ENCODE assay signal across 8 cellular contexts in the genomic region with DNA sequence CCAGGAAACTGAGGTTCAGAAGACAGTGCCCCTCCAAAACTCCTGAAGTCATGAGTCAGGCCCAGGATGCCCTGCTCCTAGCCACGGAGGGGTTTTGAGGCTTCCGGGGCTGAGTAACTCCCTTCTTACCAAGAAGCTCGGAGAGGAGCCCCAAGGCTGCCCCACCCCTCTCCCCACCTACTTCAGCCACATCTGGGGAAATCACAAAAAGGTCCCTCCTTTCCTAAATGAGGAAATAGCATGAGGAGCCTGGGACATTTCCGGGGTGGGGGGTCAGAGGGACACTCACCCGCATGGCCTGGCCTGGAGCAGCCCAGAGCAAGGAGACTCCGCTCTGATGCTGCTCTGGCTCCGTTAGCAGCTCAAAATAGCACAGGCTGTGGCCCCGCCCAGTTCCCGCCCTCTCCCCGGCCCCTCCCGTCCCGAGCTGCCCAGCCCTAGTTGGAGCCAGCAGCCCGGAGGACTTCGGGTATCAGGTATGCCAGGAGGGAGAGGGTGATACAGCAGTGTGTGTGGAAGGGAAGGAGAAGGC. TPM values are rescaled to one million over a fixed set of nuclear protein-coding genes. Genes with fewer than 3 reads are reported as not detected.
DNase-seq lines count a peak whose midpoint lies in the region; ATAC-seq and TF ChIP-seq lines count a peak whose summit lies in the region.

No MANE protein-coding gene starts in this region.

- intact Hi-C loops in adrenal gland (cut with DNase I): loop anchor here in 1 of 2 donors (5.0 to 10.0 kb wide), 2 partner anchors 37 to 145 kb away; no protein-coding TSS in a partner anchor

- no peaks in the 10 kb centered on the region for H3K27me3 Mint-ChIP-seq in T-helper 17 cell

- peak; percentile 9 for DNase-seq in NCI-H2107 treated with DMSO at 0.1 percent for 48 hours (lab: John Stamatoyannopoulos, UW; ENCODE audit: unreplicated experiment)
- DNase-seq in NCI-H2107 (lab: John Stamatoyannopoulos, UW): no peak
- peak; percentile 38 to 75 (median 62) for DNase-seq in T-helper 17 cell
- peak; percentile 86 to 94 (median 90) for DNase-seq in adrenal gland
- peak; percentile 83 for DNase-seq in hepatic stellate cell (ENCODE audit: low spot score)
- no peak for DNase-seq in SW 1271 (lab: John Stamatoyannopoulos, UW)

- ATAC-seq in T-helper 17 cell: peak; percentile 71

- peak overlapping the region; percentile 96 for H3K4me3 Mint-ChIP-seq in T-helper 17 cell

- peak overlapping the region; percentile 98 for H3K27ac Mint-ChIP-seq in T-helper 17 cell

- no peak overlapping the region for H3K27ac ChIP-seq in HUES64 (ENCODE audit: low read depth, low read length)
- H3K27ac ChIP-seq in adrenal gland: peak overlapping the region; percentile 3 to 85 (median 68)
- H3K27ac ChIP-seq in skeletal muscle tissue (ENCODE audit: low read depth, low read length): peak overlapping the region; percentile 99

- no peak for TF ChIP-seq CTCF in adrenal gland (IDR thresholded peaks at IDR 0.05)

- H3K4me1 Mint-ChIP-seq in T-helper 17 cell: peaks cover 57% of the 10 kb centered on the region

- H3K36me3 ChIP-seq in HUES64 (ENCODE audit: insufficient read depth, low read length) (no peaks in the 10 kb centered on the region), adrenal gland (replicated peaks in 1 of 2) (no peaks in the 10 kb centered on the region), skeletal muscle tissue (ENCODE audit: control insufficient read depth in 3 of 3, insufficient read depth in 3 of 3, low read length in 3 of 3) (peaks cover 10 to 15% (median 14%) of the 10 kb centered on the region in 3 donors)

- H3K4me3 ChIP-seq in HUES64 (ENCODE audit: low read length) (peak overlapping the region; percentile 8; the same call in 1 of the 2 replicates), adrenal gland (peak overlapping the region in 1 of 4 donors; percentile 42), skeletal muscle tissue (ENCODE audit: low read length in 3 of 3) (peak overlapping the region; percentile 89 to 96 (median 96))

- no peaks in the 10 kb centered on the region for H3K36me3 Mint-ChIP-seq in T-helper 17 cell (ENCODE audit: low read depth)

- H3K27me3 ChIP-seq in HUES64 (ENCODE audit: insufficient read depth, low read length) (no peaks in the 10 kb centered on the region), adrenal gland (no peaks in the 10 kb centered on the region), skeletal muscle tissue (ENCODE audit: control insufficient read depth in 3 of 3, insufficient read depth in 3 of 3, low read length in 3 of 3) (no peaks in the 10 kb centered on the region)

- WGBS in HUES64: 17% methylated on average over 14 of the region's 14 CpGs
- 0 to 2% (median 1%) methylated on average over 7 to 14 of the region's 14 CpGs for WGBS in adrenal gland, 4 donors

- H3K4me1 ChIP-seq in HUES64 (ENCODE audit: insufficient read depth, low read length) (peaks cover 33% of the 10 kb centered on the region), adrenal gland (replicated peaks in 1 of 2) (peaks cover 21 to 61% of the 10 kb centered on the region in 2 donors), skeletal muscle tissue (ENCODE audit: control insufficient read depth in 3 of 3, insufficient read depth in 3 of 3, low read length in 3 of 3) (peaks cover 73 to 80% (median 74%) of the 10 kb centered on the region in 3 donors)

- H3K9ac ChIP-seq in HUES64 (ENCODE audit: low read depth, low read length): no peak overlapping the region
- peak overlapping the region; percentile 96 to 98 (median 98) for H3K9ac ChIP-seq in skeletal muscle tissue (ENCODE audit: low read depth in 1 of 3, low read length in 3 of 3)

- H3K9me3 ChIP-seq in HUES64 (ENCODE audit: insufficient read depth, low read depth, low read length): no peaks in the 10 kb centered on the region
- no peaks in the 10 kb centered on the region for H3K9me3 ChIP-seq in T-helper 17 cell (ENCODE audit: control insufficient read depth, low read length, poor library complexity, severe bottlenecking)
- no peaks in the 10 kb centered on the region for H3K9me3 ChIP-seq in adrenal gland (replicated peaks in 1 of 3)
- H3K9me3 ChIP-seq in skeletal muscle tissue (ENCODE audit: control insufficient read depth in 3 of 3, low read length in 3 of 3): no peaks in the 10 kb centered on the region

- peak in 1 of 2 donors; percentile 66 for TF ChIP-seq POLR2A in adrenal gland (IDR thresholded peaks at IDR 0.05)

RNA-seq across cellular contexts. Expression of a gene that starts 40.1 kb away (rescaled TPM):
- 12.7 TPM for polyA plus RNA-seq in HUES64 (2013, experiment 1 of 2)
- 16.9 TPM for polyA plus RNA-seq in HUES64 (2013, experiment 2 of 2)
- total RNA-seq in T-helper 17 cell (100 to 1,000 TPM; 142 to 153 TPM), adrenal gland (10 to 100 TPM; 27.0 to 59.0 (median 40.9) TPM), skeletal muscle tissue (171 TPM)
- polyA plus RNA-seq in adrenal gland: 10 to 100 TPM; 24.7 to 95.6 (median 42.3) TPM

Comparison
In these comparisons a context has a peak if more than half of its experiments do, and no peak if none do; other contexts are left out.
1. DNase-seq: peak in NCI-H2107 treated with DMSO at 0.1 percent for 48 hours (single experiment), T-helper 17 cell (3 of 3), adrenal gland (7 of 7) and hepatic stellate cell (single experiment); none in NCI-H2107 (single experiment) and SW 1271 (0 of 2).